1 cellular context compared by ENCODE assay signal in genomic region chr20:62083312-62083711, GRCh38.
TF ChIP-seq lines count a peak whose summit lies in the region.

No MANE protein-coding gene starts in this region.

TF ChIP-seq in HepG2, 621 proteins besides CTCF, POLR2A, EP300 and RAD21 (continued from another document and continues in another):
- TF ChIP-seq SNAPC4 (CRISPR knock-in tag; IDR thresholded peaks at IDR 0.05), result no peak
- TF ChIP-seq, protein P1, sequence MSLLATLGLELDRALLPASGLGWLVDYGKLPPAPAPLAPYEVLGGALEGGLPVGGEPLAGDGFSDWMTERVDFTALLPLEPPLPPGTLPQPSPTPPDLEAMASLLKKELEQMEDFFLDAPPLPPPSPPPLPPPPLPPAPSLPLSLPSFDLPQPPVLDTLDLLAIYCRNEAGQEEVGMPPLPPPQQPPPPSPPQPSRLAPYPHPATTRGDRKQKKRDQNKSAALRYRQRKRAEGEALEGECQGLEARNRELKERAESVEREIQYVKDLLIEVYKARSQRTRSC (CRISPR knock-in tag; IDR thresholded peaks at IDR 0.05; ENCODE audit: low read depth), result no peak
- TF ChIP-seq, protein P2, sequence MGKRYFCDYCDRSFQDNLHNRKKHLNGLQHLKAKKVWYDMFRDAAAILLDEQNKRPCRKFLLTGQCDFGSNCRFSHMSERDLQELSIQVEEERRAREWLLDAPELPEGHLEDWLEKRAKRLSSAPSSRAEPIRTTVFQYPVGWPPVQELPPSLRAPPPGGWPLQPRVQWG (CRISPR knock-in tag; IDR thresholded peaks at IDR 0.05; ENCODE audit: borderline replicate concordance, low read depth), result no peak
- TF ChIP-seq CREBL2 (CRISPR knock-in tag; IDR thresholded peaks at IDR 0.05; ENCODE audit: borderline replicate concordance), result 0 out of 2 replicates have a peak, but pooled peaks have one; percentile 28
- no peak for TF ChIP-seq SNAI1 (CRISPR knock-in tag; IDR thresholded peaks at IDR 0.05; ENCODE audit: borderline replicate concordance)
- TF ChIP-seq ZNF737 (CRISPR knock-in tag; IDR thresholded peaks at IDR 0.05; ENCODE audit: borderline replicate concordance), result no peak
- no peak for TF ChIP-seq NFYB (CRISPR knock-in tag; IDR thresholded peaks at IDR 0.05)
- no peak for TF ChIP-seq GATAD2A (CRISPR knock-in tag; IDR thresholded peaks at IDR 0.05)
- no peak for TF ChIP-seq SRF (IDR thresholded peaks at IDR 0.05; ENCODE audit: low read depth, low read length)
- TF ChIP-seq ZNF431 (CRISPR knock-in tag; IDR thresholded peaks at IDR 0.05; ENCODE audit: borderline replicate concordance, low read depth), result no peak
- no peak for TF ChIP-seq SMYD3 (CRISPR knock-in tag; IDR thresholded peaks at IDR 0.05)
- TF ChIP-seq PLSCR1 (CRISPR knock-in tag; IDR thresholded peaks at IDR 0.05; ENCODE audit: borderline replicate concordance), result no peak
- TF ChIP-seq ZNF598 (CRISPR knock-in tag; IDR thresholded peaks at IDR 0.05; ENCODE audit: borderline replicate concordance), result no peak
- TF ChIP-seq ZNF160 (CRISPR knock-in tag; IDR thresholded peaks at IDR 0.05), result no peak
- TF ChIP-seq, protein P3, sequence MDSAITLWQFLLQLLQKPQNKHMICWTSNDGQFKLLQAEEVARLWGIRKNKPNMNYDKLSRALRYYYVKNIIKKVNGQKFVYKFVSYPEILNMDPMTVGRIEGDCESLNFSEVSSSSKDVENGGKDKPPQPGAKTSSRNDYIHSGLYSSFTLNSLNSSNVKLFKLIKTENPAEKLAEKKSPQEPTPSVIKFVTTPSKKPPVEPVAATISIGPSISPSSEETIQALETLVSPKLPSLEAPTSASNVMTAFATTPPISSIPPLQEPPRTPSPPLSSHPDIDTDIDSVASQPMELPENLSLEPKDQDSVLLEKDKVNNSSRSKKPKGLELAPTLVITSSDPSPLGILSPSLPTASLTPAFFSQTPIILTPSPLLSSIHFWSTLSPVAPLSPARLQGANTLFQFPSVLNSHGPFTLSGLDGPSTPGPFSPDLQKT (CRISPR knock-in tag; IDR thresholded peaks at IDR 0.05; ENCODE audit: borderline replicate concordance), result no peak
- no peak for TF ChIP-seq NFKBIZ (CRISPR knock-in tag; IDR thresholded peaks at IDR 0.05)
- no peak for TF ChIP-seq ZFAT (CRISPR knock-in tag; conservative IDR thresholded peaks at IDR 0.05)
- TF ChIP-seq AHDC1 (CRISPR knock-in tag; IDR thresholded peaks at IDR 0.05; ENCODE audit: borderline replicate concordance), result no peak
- no peak for TF ChIP-seq CBFB (CRISPR knock-in tag; IDR thresholded peaks at IDR 0.05)
- TF ChIP-seq MIER2 (CRISPR knock-in tag; IDR thresholded peaks at IDR 0.05), result no peak
- no peak for TF ChIP-seq MXD4 (CRISPR knock-in tag; IDR thresholded peaks at IDR 0.05)
- 0 out of 2 replicates have a peak, but pooled peaks have one; percentile 19 for TF ChIP-seq ZNF121 (CRISPR knock-in tag; IDR thresholded peaks at IDR 0.05)
- TF ChIP-seq KAT7 (CRISPR knock-in tag; IDR thresholded peaks at IDR 0.05; ENCODE audit: borderline replicate concordance), result no peak
- no peak for TF ChIP-seq MIXL1 (CRISPR knock-in tag; IDR thresholded peaks at IDR 0.05)
- TF ChIP-seq EEA1 (CRISPR knock-in tag; IDR thresholded peaks at IDR 0.05; ENCODE audit: borderline replicate concordance), result no peak
- TF ChIP-seq TAF15 (IDR thresholded peaks at IDR 0.05; ENCODE audit: low read depth, low read length, poor library complexity, severe bottlenecking), result no peak
- no peak for TF ChIP-seq ZFP36L1 (CRISPR knock-in tag; IDR thresholded peaks at IDR 0.05)
- TF ChIP-seq HNF4A (CRISPR knock-in tag; IDR thresholded peaks at IDR 0.05), result peak; percentile 70
- no peak for TF ChIP-seq ZNF839 (CRISPR knock-in tag; IDR thresholded peaks at IDR 0.05; ENCODE audit: borderline replicate concordance)
- no peak for TF ChIP-seq FOXO4 (CRISPR knock-in tag; conservative IDR thresholded peaks at IDR 0.05)
- no peak for TF ChIP-seq ZFP1 (CRISPR knock-in tag; IDR thresholded peaks at IDR 0.05)
- no peak for TF ChIP-seq ZNF20 (CRISPR knock-in tag; IDR thresholded peaks at IDR 0.05)
- TF ChIP-seq, protein P4, sequence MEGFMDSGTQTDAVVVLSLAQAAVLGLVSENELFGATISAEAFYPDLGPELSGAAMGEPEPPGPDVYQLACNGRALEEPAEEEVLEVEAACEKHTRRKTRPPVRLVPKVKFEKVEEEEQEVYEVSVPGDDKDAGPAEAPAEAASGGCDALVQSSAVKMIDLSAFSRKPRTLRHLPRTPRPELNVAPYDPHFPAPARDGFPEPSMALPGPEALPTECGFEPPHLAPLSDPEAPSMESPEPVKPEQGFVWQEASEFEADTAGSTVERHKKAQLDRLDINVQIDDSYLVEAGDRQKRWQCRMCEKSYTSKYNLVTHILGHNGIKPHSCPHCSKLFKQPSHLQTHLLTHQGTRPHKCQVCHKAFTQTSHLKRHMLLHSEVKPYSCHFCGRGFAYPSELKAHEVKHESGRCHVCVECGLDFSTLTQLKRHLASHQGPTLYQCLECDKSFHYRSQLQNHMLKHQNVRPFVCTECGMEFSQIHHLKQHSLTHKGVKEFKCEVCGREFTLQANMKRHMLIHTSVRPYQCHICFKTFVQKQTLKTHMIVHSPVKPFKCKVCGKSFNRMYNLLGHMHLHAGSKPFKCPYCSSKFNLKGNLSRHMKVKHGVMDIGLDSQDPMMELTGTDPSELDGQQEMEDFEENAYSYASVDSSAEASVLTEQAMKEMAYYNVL (CRISPR knock-in tag; IDR thresholded peaks at IDR 0.05; ENCODE audit: borderline replicate concordance), result peak; percentile 83; the same call in 1 of the 2 replicates
- TF ChIP-seq GABPB1 (CRISPR knock-in tag; IDR thresholded peaks at IDR 0.05), result no peak
- 0 out of 2 replicates have a peak, but pooled peaks have one; percentile 22 for TF ChIP-seq FOXK2 (IDR thresholded peaks at IDR 0.05)
- no peak for TF ChIP-seq ESRRA (CRISPR knock-in tag; IDR thresholded peaks at IDR 0.05; ENCODE audit: low read depth)
- TF ChIP-seq, protein P5, sequence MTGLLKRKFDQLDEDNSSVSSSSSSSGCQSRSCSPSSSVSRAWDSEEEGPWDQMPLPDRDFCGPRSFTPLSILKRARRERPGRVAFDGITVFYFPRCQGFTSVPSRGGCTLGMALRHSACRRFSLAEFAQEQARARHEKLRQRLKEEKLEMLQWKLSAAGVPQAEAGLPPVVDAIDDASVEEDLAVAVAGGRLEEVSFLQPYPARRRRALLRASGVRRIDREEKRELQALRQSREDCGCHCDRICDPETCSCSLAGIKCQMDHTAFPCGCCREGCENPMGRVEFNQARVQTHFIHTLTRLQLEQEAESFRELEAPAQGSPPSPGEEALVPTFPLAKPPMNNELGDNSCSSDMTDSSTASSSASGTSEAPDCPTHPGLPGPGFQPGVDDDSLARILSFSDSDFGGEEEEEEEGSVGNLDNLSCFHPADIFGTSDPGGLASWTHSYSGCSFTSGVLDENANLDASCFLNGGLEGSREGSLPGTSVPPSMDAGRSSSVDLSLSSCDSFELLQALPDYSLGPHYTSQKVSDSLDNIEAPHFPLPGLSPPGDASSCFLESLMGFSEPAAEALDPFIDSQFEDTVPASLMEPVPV (CRISPR knock-in tag; IDR thresholded peaks at IDR 0.05), result no peak
- no peak for TF ChIP-seq ZNF792 (CRISPR knock-in tag; IDR thresholded peaks at IDR 0.05)
- no peak for TF ChIP-seq SIN3A (IDR thresholded peaks at IDR 0.05; ENCODE audit: borderline replicate concordance, low read depth, low read length)
- no peak for TF ChIP-seq SRSF4 (IDR thresholded peaks at IDR 0.05; ENCODE audit: low read depth, low read length, poor library complexity, severe bottlenecking)
- no peak for TF ChIP-seq ZNF354B (CRISPR knock-in tag; IDR thresholded peaks at IDR 0.05)
- no peak for TF ChIP-seq ZNF256 (CRISPR knock-in tag; conservative IDR thresholded peaks at IDR 0.05)
- no peak for TF ChIP-seq YEATS4 (CRISPR knock-in tag; IDR thresholded peaks at IDR 0.05; ENCODE audit: borderline replicate concordance)
- TF ChIP-seq RFX5 (IDR thresholded peaks at IDR 0.05; ENCODE audit: low read depth, low read length), result no peak
